ENCODE assay signal across 9 cellular contexts in the genomic region with DNA sequence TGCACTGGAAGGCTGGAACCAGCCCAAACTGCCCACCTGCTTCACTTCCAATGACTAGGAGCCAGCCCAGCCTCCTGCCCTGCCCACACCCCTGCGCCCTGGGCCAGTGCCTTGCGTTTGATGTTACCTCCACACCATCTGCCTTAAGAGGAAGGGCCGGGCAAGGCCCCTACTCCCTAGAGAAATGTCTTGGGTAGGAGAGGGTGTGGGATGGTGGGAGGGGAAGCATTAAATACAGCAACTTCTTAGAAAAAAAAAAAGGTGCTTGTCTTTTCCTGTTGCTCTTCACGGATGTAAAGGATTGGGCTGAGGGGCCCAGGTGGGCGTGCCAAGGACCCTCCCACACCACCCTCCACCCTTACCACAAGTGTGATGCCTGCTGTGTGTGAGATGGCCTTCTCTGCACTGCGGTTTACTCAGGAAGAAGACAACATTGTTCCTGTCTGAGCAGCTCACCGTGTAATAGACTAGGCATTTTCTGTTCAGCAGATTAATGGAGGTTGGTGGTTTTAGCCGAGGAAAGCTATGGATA.
DNase-seq lines count a peak whose midpoint lies in the region; ATAC-seq lines count a peak whose summit lies in the region.
"Had no signal": no experiment of that assay in that cellular context is flagged by ENCODE, and none has a peak within 500 bp of the region (broad histone marks: within the 10 kb centered on the region; RNA-seq: fewer than 3 reads in every experiment).

No MANE protein-coding gene starts in this region.

- peak; percentile 52 to 60 for ATAC-seq in stimulated activated naive B cell treated with anti-CD40 and anti-IgM and Interleukin-4, amounts not matched to agents 10 μg/mL and 1 μg/mL and 100 μg/mL, for 72 hours (replicated peaks)

- H3K27me3 Mint-ChIP-seq in stimulated activated naive B cell treated with anti-CD40 and anti-IgM and Interleukin-4, amounts not matched to agents 10 μg/mL and 1 μg/mL and 100 μg/mL, for 72 hours = peaks cover 2 to 8% of the 10 kb centered on the region in 2 donors

- H3K36me3 Mint-ChIP-seq in stimulated activated naive B cell treated with anti-CD40 and anti-IgM and Interleukin-4, amounts not matched to agents 10 μg/mL and 1 μg/mL and 100 μg/mL, for 72 hours = no peaks in the 10 kb centered on the region

- H3K9me3 Mint-ChIP-seq in stimulated activated naive B cell treated with anti-CD40 and anti-IgM and Interleukin-4, amounts not matched to agents 10 μg/mL and 1 μg/mL and 100 μg/mL, for 72 hours = no peaks in the 10 kb centered on the region

- H3K27ac Mint-ChIP-seq in stimulated activated naive B cell treated with anti-CD40 and anti-IgM and Interleukin-4, amounts not matched to agents 10 μg/mL and 1 μg/mL and 100 μg/mL, for 72 hours = peak overlapping the region; percentile 32

- peaks cover 31 to 36% of the 10 kb centered on the region in 2 donors for H3K4me1 Mint-ChIP-seq in stimulated activated naive B cell treated with anti-CD40 and anti-IgM and Interleukin-4, amounts not matched to agents 10 μg/mL and 1 μg/mL and 100 μg/mL, for 72 hours

- peak; percentile 75 for DNase-seq in KG1 (lab: John Stamatoyannopoulos, UW)
- DNase-seq in activated CD4-positive, alpha-beta T cell treated with anti-CD3 and anti-CD28 coated beads for 48 hours = peak; percentile 53
- DNase-seq in central memory CD4-positive, alpha-beta T cell = peak; percentile 81
- DNase-seq in stimulated activated naive B cell treated with anti-CD40 and anti-IgM and Interleukin-4, amounts not matched to agents 10 μg/mL and 1 μg/mL and 100 μg/mL, for 72 hours = no peak
- DNase-seq in NCI-H748 treated with DMSO at 0.1 percent for 48 hours (lab: John Stamatoyannopoulos, UW) = no peak
- no peak for DNase-seq in NCI-H748 (lab: John Stamatoyannopoulos, UW; ENCODE audit: unreplicated experiment)
- DNase-seq in NCI-H774 (lab: John Stamatoyannopoulos, UW) = no peak
- DNase-seq: NCI-H146, tibial artery had no signal

- peak overlapping the region in 1 of 2 donors; percentile 15 for H3K4me3 Mint-ChIP-seq in stimulated activated naive B cell treated with anti-CD40 and anti-IgM and Interleukin-4, amounts not matched to agents 10 μg/mL and 1 μg/mL and 100 μg/mL, for 72 hours

Comparison
In these comparisons a context has a peak if more than half of its experiments do, and no peak if none do; other contexts are left out.
1. DNase-seq: peak in KG1 (single experiment), activated CD4-positive, alpha-beta T cell treated with anti-CD3 and anti-CD28 coated beads for 48 hours (single experiment) and central memory CD4-positive, alpha-beta T cell (single experiment); none in stimulated activated naive B cell treated with anti-CD40 and anti-IgM and Interleukin-4, amounts not matched to agents 10 μg/mL and 1 μg/mL and 100 μg/mL, for 72 hours (single experiment), NCI-H748 treated with DMSO at 0.1 percent for 48 hours (single experiment), NCI-H748 (single experiment) and NCI-H774 (single experiment).